Comparison of ENCODE assay signal across 9 cellular contexts in genomic region chr20:15930324-15931305, GRCh38.
DNase-seq lines count a peak whose midpoint lies in the region; ATAC-seq, FAIRE-seq and TF ChIP-seq lines count a peak whose summit lies in the region.
"Had no signal": no experiment of that assay in that cellular context is flagged by ENCODE, and none has a peak within 500 bp of the region (broad histone marks: within the 10 kb centered on the region; RNA-seq: fewer than 3 reads in every experiment).

No MANE protein-coding gene starts in this region.

- H3K9me3 ChIP-seq in T-helper 17 cell (ENCODE audit: control insufficient read depth, low read length, poor library complexity, severe bottlenecking) = no peaks in the 10 kb centered on the region

- DNase-seq in NCI-H2196 treated with DMSO at 0.1 percent for 48 hours (lab: John Stamatoyannopoulos, UW; ENCODE audit: unreplicated experiment) (peak; percentile 54), cardiac fibroblast (ENCODE audit: low read depth in 2 of 2) (peak; percentile 5 to 31), myocyte (ENCODE audit: low read depth) (peak; percentile 51), RCC 7860 (ENCODE audit: low spot score) (no peak), T-helper 17 cell (no peak), cardiac septum (ENCODE audit: low spot score) (no peak)

- H3K4me1 Mint-ChIP-seq in T-helper 17 cell = no peaks in the 10 kb centered on the region

- H3K4me3 Mint-ChIP-seq in T-helper 17 cell = no peak overlapping the region
- H3K4me3 Mint-ChIP-seq: T-helper 1 cell treated with Interleukin-12 subunit alpha and Interleukin-12 subunit beta and Interleukin-4 antibody, amounts not matched to agents 30 μg/mL and 1 μg/mL, for 36 hours had no signal

- ATAC-seq in T-helper 17 cell = no peak
- no peak for ATAC-seq in HG03432 (IDR thresholded peaks at IDR 0.05; ENCODE audit: unreplicated experiment)

- TF ChIP-seq CTCF in GM12873 (IDR thresholded peaks at IDR 0.05; ENCODE audit: insufficient read depth, low read depth, low read length, missing control alignments) (peak; percentile 37), cardiac fibroblast (IDR thresholded peaks at IDR 0.05; ENCODE audit: low read depth, low read length) (peak; percentile 28)

- H3K27me3 Mint-ChIP-seq in T-helper 17 cell = no peaks in the 10 kb centered on the region

- FAIRE-seq in RCC 7860 (lab: Jason Lieb, UNC) = no peak

- no peaks in the 10 kb centered on the region for H3K36me3 Mint-ChIP-seq in T-helper 17 cell (ENCODE audit: low read depth)

- no peak overlapping the region for H3K27ac Mint-ChIP-seq in T-helper 17 cell
- H3K27ac Mint-ChIP-seq: T-helper 1 cell treated with Interleukin-12 subunit alpha and Interleukin-12 subunit beta and Interleukin-4 antibody, amounts not matched to agents 30 μg/mL and 1 μg/mL, for 36 hours had no signal

- intact Hi-C loops in cardiac septum (cut with DNase I) = no loop called here

- H3K4me3 ChIP-seq in cardiac fibroblast (replicated peaks in 1 of 2; ENCODE audit: low read depth in 2 of 2, low read length in 2 of 2) = no peak overlapping the region

Comparison
In these comparisons a context has a peak if more than half of its experiments do, and no peak if none do; other contexts are left out.
1. DNase-seq: peak in NCI-H2196 treated with DMSO at 0.1 percent for 48 hours (single experiment), cardiac fibroblast (2 of 2) and myocyte (single experiment); none in RCC 7860 (single experiment), T-helper 17 cell (0 of 3) and cardiac septum (single experiment).